In genomic region chr15:30261432-30262141, GRCh38 we compare ENCODE assay signal across 7 cellular contexts.
DNase-seq lines count a peak whose midpoint lies in the region; ATAC-seq, FAIRE-seq and TF ChIP-seq lines count a peak whose summit lies in the region.
"Not testable (repeated sequence)": the region's sequence is repeated elsewhere in the genome, so short reads cannot be mapped to it uniquely, and the experiment has no call there.

No MANE protein-coding gene starts in this region.

- not testable (repeated sequence) for TF ChIP-seq RAD21 in GM12878 (IDR thresholded peaks at IDR 0.05; ENCODE audit: insufficient read depth, low read depth, low read length)

- H3K4me3 ChIP-seq in GM12878, upper lobe of right lung: not testable (repeated sequence)

- not testable (repeated sequence) for FAIRE-seq in GM12878 (lab: Jason Lieb, UNC)

- H3K27ac ChIP-seq in GM12878 (ENCODE audit: control insufficient read depth, insufficient read depth); upper lobe of right lung: not testable (repeated sequence)

- CTCF ChIA-PET in GM12878 (lab: Yijun Ruan, JAX): not testable (repeated sequence)

- not testable (repeated sequence) for TF ChIP-seq POLR2A in GM12878 (IDR thresholded peaks at IDR 0.05; ENCODE audit: low read depth, low read length)

- H3K4me1 ChIP-seq in GM12878 (ENCODE audit: control insufficient read depth, insufficient read depth, low read length); upper lobe of right lung: not testable (repeated sequence)

- not testable (repeated sequence) for H2AFZ ChIP-seq in GM12878 (ENCODE audit: control insufficient read depth, low read depth, low read length)

- 50% methylated on average over 6 of the region's 23 CpGs for WGBS in GM12878 (ENCODE audit: insufficient coverage, insufficient replicate concordance, low lambda C conversion rate, missing lambda C conversion rate)

- not testable (repeated sequence) for H3K4me2 ChIP-seq in GM12878 (ENCODE audit: control insufficient read depth, insufficient read depth)

- SMC1A ChIA-PET in GM12878 (lab: Charles Lee; ENCODE audit: uncharacterized antibody, unreplicated experiment): not testable (repeated sequence)

- not testable (repeated sequence) for H3K9ac ChIP-seq in GM12878 (ENCODE audit: control insufficient read depth, insufficient read depth, low read length)

- ATAC-seq in HG03354 (IDR thresholded peaks at IDR 0.05; ENCODE audit: poor library complexity, severe bottlenecking, unreplicated experiment) (peak; percentile 14), SK-N-SH treated with all-trans-retinoic acid at 6 μM for 48 hours (peak; percentile 39; the same call in 2 of the 3 replicates), GM12878 (peak; percentile 14; the same call in 2 of the 3 replicates), upper lobe of right lung (peak; percentile 44)
- not testable (repeated sequence) for ATAC-seq in Right ventricle myocardium inferior

- H3K9me3 ChIP-seq in GM12878 (replicated peaks; ENCODE audit: control insufficient read depth, insufficient read depth, low read length); upper lobe of right lung: not testable (repeated sequence)

- not testable (repeated sequence) for BruUV-seq in GM12878 (replicated peaks; lab: Mats Ljungman, UMichigan)

- RAD21 ChIA-PET in GM12878 (lab: Charles Lee; ENCODE audit: unreplicated experiment): not testable (repeated sequence)

- TF ChIP-seq CTCF in GM12878 (IDR thresholded peaks at IDR 0.05 in 2 of 3, conservative IDR thresholded peaks at IDR 0.05 in 1 of 3; ENCODE audit: control insufficient read depth in 2 of 3, extremely low read depth in 1 of 3, insufficient read depth in 1 of 3, low read depth in 3 of 3, low read length in 3 of 3); upper lobe of right lung (IDR thresholded peaks at IDR 0.05): not testable (repeated sequence)

- intact Hi-C loops in GM12878 (cut with micrococcal nuclease; ENCODE audit: unreplicated experiment); Right ventricle myocardium inferior (cut with DNase I); upper lobe of right lung (cut with DNase I): not testable (repeated sequence)

- in situ Hi-C loops in GM12878 (cut with MboI): not testable (repeated sequence)

- not testable (repeated sequence) for H3K79me2 ChIP-seq in GM12878 (ENCODE audit: control insufficient read depth, insufficient read depth, low read length)

- DNase-seq in ELF-1 (ENCODE audit: low read depth, low spot score) (peak; percentile 0), Right ventricle myocardium inferior (ENCODE audit: missing footprints) (peak; percentile 0), medulla oblongata (ENCODE audit: extremely low spot score) (peak; percentile 1)
- DNase-seq in GM12878 (ENCODE audit: low read depth, low spot score); upper lobe of right lung: not testable (repeated sequence)

- POLR2A ChIA-PET in GM12878 (lab: Charles Lee): not testable (repeated sequence)

- TF ChIP-seq EP300 in GM12878 (IDR thresholded peaks at IDR 0.05; ENCODE audit: borderline replicate concordance in 1 of 2, control insufficient read depth in 1 of 2, low read depth in 2 of 2, low read length in 2 of 2): not testable (repeated sequence)

- H3K36me3 ChIP-seq in GM12878 (ENCODE audit: control insufficient read depth in 2 of 2, insufficient read depth in 2 of 2, low read length in 1 of 2); upper lobe of right lung: not testable (repeated sequence)

- H4K20me1 ChIP-seq in GM12878 (ENCODE audit: control insufficient read depth, insufficient read depth): not testable (repeated sequence)

- not testable (repeated sequence) for H3K27me3 ChIP-seq in GM12878 (replicated peaks in 1 of 2; ENCODE audit: control insufficient read depth in 2 of 2, insufficient read depth in 2 of 2, low read length in 1 of 2); upper lobe of right lung
